Comparison of ENCODE assay signal across 33 cellular contexts in genomic region chr12:104593482-104593881, GRCh38.
"Had no signal": no experiment of that assay in that cellular context is flagged by ENCODE, and none has a peak within 500 bp of the region (broad histone marks: within the 10 kb centered on the region; RNA-seq: fewer than 3 reads in every experiment).

No MANE protein-coding gene starts in this region.

- H3K36me3 Mint-ChIP-seq: WTC11 had no signal

- ATAC-seq: activated CD4-positive, alpha-beta T cell treated with anti-CD3 and anti-CD28 coated beads for 36 hours; activated CD4-positive, CD25-positive, alpha-beta regulatory T cell treated with anti-CD3 and anti-CD28 coated beads, Interleukin-2, amount 50 U/mL, for 24 hours; PC-3; WTC11 had no signal

- H3K36me3 ChIP-seq: ascending aorta, cardiac muscle cell, Peyer's patch, SJSA1 had no signal

- H3K9me3 Mint-ChIP-seq: activated naive CD4-positive, alpha-beta T cell treated with anti-CD3 and anti-CD28 coated beads, Interleukin-2, amount 50 U/mL, for 24 hours; activated T-cell treated with anti-CD3 and anti-CD28 coated beads, Interleukin-2, amount 50 U/mL, for 24 hours; activated T-helper 2 cell treated with anti-CD3 and anti-CD28 coated beads, Interferon-gamma antibody, Interleukin-2, Interleukin-4, amounts not matched to agents 10 μg/mL and 5 μg/mL and 100 μg/mL, durations not matched to agents 14 hours and 24 hours and 36 hours; central memory CD8-positive, alpha-beta T cell; T-helper 1 cell treated with Interleukin-12 subunit alpha and Interleukin-12 subunit beta and Interleukin-4 antibody, amounts not matched to agents 30 μg/mL and 1 μg/mL, for 36 hours; T-helper 2 cell treated with Interferon-gamma antibody and Interleukin-4, amounts not matched to agents 5 μg/mL and 100 μg/mL, for 36 hours; WTC11 had no signal

- H3K27me3 ChIP-seq: ascending aorta, cardiac muscle cell, Peyer's patch, SJSA1 had no signal

- H3K4me3 ChIP-seq: ascending aorta, cardiac muscle cell, Peyer's patch, SJSA1 had no signal

- DNase-seq: activated CD4-positive, alpha-beta memory T cell treated with anti-CD3 and anti-CD28 coated beads, Interleukin-2, amount 10 ng/mL, durations not matched to agents 7 days and 5 days; activated CD4-positive, alpha-beta T cell treated with anti-CD3 and anti-CD28 coated beads for 36 hours; activated CD8-positive, alpha-beta memory T cell treated with anti-CD3 and anti-CD28 coated beads for 24 hours; activated naive CD4-positive, alpha-beta T cell treated with Interleukin-2 at 50 U/mL for 16 hours; activated naive CD8-positive, alpha-beta T cell treated with anti-CD3 and anti-CD28 coated beads, Interleukin-2, amount 10 ng/mL, durations not matched to agents 7 days and 5 days; amygdala; NCI-H1092 treated with DMSO at 0.1 percent for 48 hours; NCI-H1417; NCI-H146; NCI-H187; NCI-H2029 treated with DMSO at 0.1 percent for 48 hours; NCI-H2107; NCI-H2171; NCI-H510A; NCI-H526; NCI-H748 treated with DMSO at 0.1 percent for 48 hours; NK-92 treated with Interleukin-12 subunit alpha and Interleukin-12 subunit beta, amount 100 ng/mL, for 24 hours; PC-3; Peyer's patch; RPMI8226; SHP77 treated with DMSO at 0.1 percent for 48 hours; SK-N-SH had no signal

- H3K27ac ChIP-seq: ascending aorta, cardiac muscle cell, Peyer's patch, SJSA1 had no signal

- H3K4me3 Mint-ChIP-seq: activated CD4-positive, alpha-beta memory T cell treated with anti-CD3 and anti-CD28 coated beads, Interleukin-2, amount 10 ng/mL, durations not matched to agents 7 days and 5 days; activated CD4-positive, alpha-beta T cell treated with anti-CD3 and anti-CD28 coated beads for 36 hours; activated naive CD4-positive, alpha-beta T cell treated with anti-CD3 and anti-CD28 coated beads, Interleukin-2, amount 50 U/mL, for 24 hours; activated naive CD8-positive, alpha-beta T cell treated with anti-CD3 and anti-CD28 coated beads, Interleukin-2, amount 10 ng/mL, durations not matched to agents 7 days and 5 days; activated T-cell treated with anti-CD3 and anti-CD28 coated beads, Interleukin-2, amount 50 U/mL, for 24 hours; central memory CD8-positive, alpha-beta T cell; T-helper 1 cell treated with Interleukin-12 subunit alpha and Interleukin-12 subunit beta and Interleukin-4 antibody, amounts not matched to agents 30 μg/mL and 1 μg/mL, for 36 hours; T-helper 2 cell treated with Interferon-gamma antibody and Interleukin-4, amounts not matched to agents 5 μg/mL and 100 μg/mL, for 36 hours; WTC11 had no signal

- H3K27ac Mint-ChIP-seq: activated CD4-positive, alpha-beta memory T cell treated with anti-CD3 and anti-CD28 coated beads, Interleukin-2, amount 10 ng/mL, durations not matched to agents 7 days and 5 days; activated CD4-positive, alpha-beta T cell treated with anti-CD3 and anti-CD28 coated beads for 36 hours; activated naive CD4-positive, alpha-beta T cell treated with anti-CD3 and anti-CD28 coated beads, Interleukin-2, amount 50 U/mL, for 24 hours; activated naive CD8-positive, alpha-beta T cell treated with anti-CD3 and anti-CD28 coated beads, Interleukin-2, amount 10 ng/mL, durations not matched to agents 7 days and 5 days; activated T-cell treated with anti-CD3 and anti-CD28 coated beads, Interleukin-2, amount 50 U/mL, for 24 hours; activated T-helper 2 cell treated with anti-CD3 and anti-CD28 coated beads, Interferon-gamma antibody, Interleukin-2, Interleukin-4, amounts not matched to agents 10 μg/mL and 5 μg/mL and 100 μg/mL, durations not matched to agents 14 hours and 24 hours and 36 hours; T-helper 1 cell treated with Interleukin-12 subunit alpha and Interleukin-12 subunit beta and Interleukin-4 antibody, amounts not matched to agents 30 μg/mL and 1 μg/mL, for 36 hours; T-helper 2 cell treated with Interferon-gamma antibody and Interleukin-4, amounts not matched to agents 5 μg/mL and 100 μg/mL, for 36 hours; WTC11 had no signal

- H3K27me3 Mint-ChIP-seq: activated CD4-positive, alpha-beta memory T cell treated with anti-CD3 and anti-CD28 coated beads, Interleukin-2, amount 10 ng/mL, durations not matched to agents 7 days and 5 days; activated CD4-positive, alpha-beta T cell treated with anti-CD3 and anti-CD28 coated beads for 36 hours; activated naive CD4-positive, alpha-beta T cell treated with anti-CD3 and anti-CD28 coated beads, Interleukin-2, amount 50 U/mL, for 24 hours; activated naive CD8-positive, alpha-beta T cell treated with anti-CD3 and anti-CD28 coated beads, Interleukin-2, amount 10 ng/mL, durations not matched to agents 7 days and 5 days; activated T-cell treated with anti-CD3 and anti-CD28 coated beads, Interleukin-2, amount 50 U/mL, for 24 hours; central memory CD8-positive, alpha-beta T cell had no signal

- H3K9me3 ChIP-seq: ascending aorta, Peyer's patch, SJSA1, SK-N-SH had no signal
